ENCODE assay signal across 25 cellular contexts in the genomic region with DNA sequence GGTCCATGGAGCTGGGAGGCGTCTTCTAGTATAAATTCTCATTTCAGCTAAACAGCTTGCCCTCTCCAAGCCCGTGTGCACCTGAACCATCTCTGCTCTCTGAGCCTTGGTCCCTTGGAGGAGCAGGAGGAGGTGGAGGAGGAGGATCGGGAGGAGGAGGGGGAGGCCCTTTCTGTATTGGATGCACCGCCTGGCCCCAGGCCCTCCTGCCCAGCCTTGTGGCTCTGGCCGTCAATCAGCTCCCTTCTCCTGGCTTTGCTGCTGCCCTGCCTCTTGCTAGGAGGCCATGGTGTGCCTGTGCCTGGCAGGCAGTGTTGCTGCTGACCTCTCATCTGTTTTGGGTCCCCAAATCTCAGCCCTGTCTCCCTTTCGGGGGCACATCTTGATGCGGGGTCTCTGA. TPM values are rescaled to one million over a fixed set of nuclear protein-coding genes. Genes with fewer than 3 reads are reported as not detected.
DNase-seq lines count a peak whose midpoint lies in the region; ATAC-seq and TF ChIP-seq lines count a peak whose summit lies in the region.
"Had no signal": no experiment of that assay in that cellular context is flagged by ENCODE, and none has a peak within 500 bp of the region (broad histone marks: within the 10 kb centered on the region; RNA-seq: fewer than 3 reads in every experiment).

No MANE protein-coding gene starts in this region.

- H3K4me3 Mint-ChIP-seq in natural killer cell treated with Interleukin-12 subunit alpha and Interleukin-12 subunit beta and Interleukin-15 and Interleukin-18, amount 100 ng/mL, for 72 hours: no peak overlapping the region
- H3K4me3 Mint-ChIP-seq in natural killer cell (no peak overlapping the region), nephron (no peak overlapping the region)
- H3K4me3 Mint-ChIP-seq: activated CD8-positive, alpha-beta T cell treated with anti-CD3 and anti-CD28 coated beads, Interleukin-2, amount 10 ng/mL, durations not matched to agents 7 days and 5 days; activated naive CD8-positive, alpha-beta T cell treated with anti-CD3 and anti-CD28 coated beads, Interleukin-2, amount 10 ng/mL, durations not matched to agents 7 days and 5 days; CD4-positive, alpha-beta T cell; central memory CD8-positive, alpha-beta T cell; stimulated activated naive CD8-positive, alpha-beta T cell treated with anti-CD3 and anti-CD28 coated beads, Interleukin-15, Interleukin-2, amounts not matched to agents 100 ng/mL and 50 ng/mL, for 24 hours had no signal

- no peaks in the 10 kb centered on the region for H3K36me3 Mint-ChIP-seq in natural killer cell treated with Interleukin-12 subunit alpha and Interleukin-12 subunit beta and Interleukin-15 and Interleukin-18, amount 100 ng/mL, for 72 hours
- H3K36me3 Mint-ChIP-seq in natural killer cell (no peaks in the 10 kb centered on the region), nephron (ENCODE audit: low read depth) (no peaks in the 10 kb centered on the region)
- H3K36me3 Mint-ChIP-seq: activated naive CD8-positive, alpha-beta T cell treated with anti-CD3 and anti-CD28 coated beads, Interleukin-2, amount 10 ng/mL, durations not matched to agents 7 days and 5 days had no signal

- H3K9me3 Mint-ChIP-seq in natural killer cell treated with Interleukin-12 subunit alpha and Interleukin-12 subunit beta and Interleukin-15 and Interleukin-18, amount 100 ng/mL, for 72 hours: no peaks in the 10 kb centered on the region
- H3K9me3 Mint-ChIP-seq in natural killer cell: no peaks in the 10 kb centered on the region
- H3K9me3 Mint-ChIP-seq in nephron: no peaks in the 10 kb centered on the region
- H3K9me3 Mint-ChIP-seq: activated naive CD8-positive, alpha-beta T cell treated with anti-CD3 and anti-CD28 coated beads, Interleukin-2, amount 10 ng/mL, durations not matched to agents 7 days and 5 days; CD4-positive, alpha-beta T cell; central memory CD8-positive, alpha-beta T cell; stimulated activated naive CD8-positive, alpha-beta T cell treated with anti-CD3 and anti-CD28 coated beads, Interleukin-15, Interleukin-2, amounts not matched to agents 100 ng/mL and 50 ng/mL, for 24 hours had no signal

- H3K4me1 Mint-ChIP-seq in natural killer cell treated with Interleukin-12 subunit alpha and Interleukin-12 subunit beta and Interleukin-15 and Interleukin-18, amount 100 ng/mL, for 72 hours (ENCODE audit: low read depth in 2 of 2): no peaks in the 10 kb centered on the region
- H3K4me1 Mint-ChIP-seq in natural killer cell (no peaks in the 10 kb centered on the region), nephron (peaks cover 78% of the 10 kb centered on the region)
- H3K4me1 Mint-ChIP-seq: activated naive CD8-positive, alpha-beta T cell treated with anti-CD3 and anti-CD28 coated beads, Interleukin-2, amount 10 ng/mL, durations not matched to agents 7 days and 5 days; central memory CD8-positive, alpha-beta T cell had no signal

- DNase-seq in natural killer cell treated with Interleukin-12 subunit alpha and Interleukin-12 subunit beta and Interleukin-15 and Interleukin-18, amount 100 ng/mL, for 72 hours (ENCODE audit: low spot score): peak; percentile 49
- no peak for DNase-seq in natural killer cell
- DNase-seq in left ventricle myocardium superior: peak; percentile 32
- no peak for DNase-seq in LoVo (ENCODE audit: low spot score)
- DNase-seq in AG08395 (ENCODE audit: low spot score): no peak
- DNase-seq: activated CD4-positive, alpha-beta T cell treated with anti-CD3 and anti-CD28 coated beads for 1 hour; activated CD8-positive, alpha-beta T cell treated with anti-CD3 and anti-CD28 coated beads, Interleukin-2, amount 10 ng/mL, durations not matched to agents 7 days and 5 days; activated gamma-delta T cell; activated naive CD8-positive, alpha-beta T cell treated with anti-CD3 and anti-CD28 coated beads, Interleukin-2, amount 10 ng/mL, durations not matched to agents 7 days and 5 days; CD4-positive, alpha-beta T cell; EL; Karpas-422; MV-4-11; NCI-H1436 treated with DMSO at 0.1 percent for 48 hours; NCI-H2107; NCI-H82; T-helper 2 cell had no signal

- no peak for ATAC-seq in natural killer cell treated with Interleukin-12 subunit alpha and Interleukin-12 subunit beta and Interleukin-15 and Interleukin-18, amount 100 ng/mL, for 72 hours
- ATAC-seq in natural killer cell (no peak), left ventricle myocardium superior (no peak), GM21360 (IDR thresholded peaks at IDR 0.05; ENCODE audit: unreplicated experiment) (no peak), GM19455 (IDR thresholded peaks at IDR 0.05; ENCODE audit: unreplicated experiment) (no peak)
- ATAC-seq: activated CD8-positive, alpha-beta T cell treated with anti-CD3 and anti-CD28 coated beads, Interleukin-2, amount 10 ng/mL, durations not matched to agents 7 days and 5 days; gastroesophageal sphincter; HCT116; SK-N-SH treated with all-trans-retinoic acid at 6 μM for 48 hours had no signal

- TF ChIP-seq CTCF in natural killer cell (IDR thresholded peaks at IDR 0.05): no peak
- TF ChIP-seq CTCF in nephron (IDR thresholded peaks at IDR 0.05; ENCODE audit: unreplicated experiment in 3 of 3): no peak

- intact Hi-C loops in natural killer cell (cut with micrococcal nuclease): no loop called here
- intact Hi-C loops in left ventricle myocardium superior (cut with micrococcal nuclease): no loop called here

- H3K27ac Mint-ChIP-seq in natural killer cell treated with Interleukin-12 subunit alpha and Interleukin-12 subunit beta and Interleukin-15 and Interleukin-18, amount 100 ng/mL, for 72 hours: no peak overlapping the region
- H3K27ac Mint-ChIP-seq in natural killer cell (no peak overlapping the region), nephron (peak overlapping the region in 2 of 3 experiments; percentile 25 to 63)
- H3K27ac Mint-ChIP-seq: activated CD8-positive, alpha-beta T cell treated with anti-CD3 and anti-CD28 coated beads, Interleukin-2, amount 10 ng/mL, durations not matched to agents 7 days and 5 days; activated naive CD8-positive, alpha-beta T cell treated with anti-CD3 and anti-CD28 coated beads, Interleukin-2, amount 10 ng/mL, durations not matched to agents 7 days and 5 days; CD4-positive, alpha-beta T cell; stimulated activated naive CD8-positive, alpha-beta T cell treated with anti-CD3 and anti-CD28 coated beads, Interleukin-15, Interleukin-2, amounts not matched to agents 100 ng/mL and 50 ng/mL, for 24 hours had no signal

- H3K27me3 Mint-ChIP-seq in natural killer cell treated with Interleukin-12 subunit alpha and Interleukin-12 subunit beta and Interleukin-15 and Interleukin-18, amount 100 ng/mL, for 72 hours: peaks cover 0 to 14% of the 10 kb centered on the region in 2 donors
- H3K27me3 Mint-ChIP-seq in natural killer cell (ENCODE audit: low read depth in 2 of 2): no peaks in the 10 kb centered on the region
- peaks cover 5% of the 10 kb centered on the region for H3K27me3 Mint-ChIP-seq in nephron (ENCODE audit: low read depth)
- H3K27me3 Mint-ChIP-seq: activated naive CD8-positive, alpha-beta T cell treated with anti-CD3 and anti-CD28 coated beads, Interleukin-2, amount 10 ng/mL, durations not matched to agents 7 days and 5 days; stimulated activated naive CD8-positive, alpha-beta T cell treated with anti-CD3 and anti-CD28 coated beads, Interleukin-15, Interleukin-2, amounts not matched to agents 100 ng/mL and 50 ng/mL, for 24 hours had no signal

RNA-seq across cellular contexts. Expression of a gene that starts 9.0 kb away (rescaled TPM):
- 1 to 10 TPM in 1 of 2 donors, under 1 TPM in 1; 0.31 to 1.3 TPM for total RNA-seq in natural killer cell treated with Interleukin-12 subunit alpha and Interleukin-12 subunit beta and Interleukin-15 and Interleukin-18, amount 100 ng/mL, for 72 hours
- total RNA-seq in natural killer cell (10 to 100 TPM; 12.3 to 22.3 (median 12.7) TPM), left ventricle myocardium superior (52.4 TPM)

Comparison
In these comparisons a context has a peak if more than half of its experiments do, and no peak if none do; other contexts are left out.
1. DNase-seq: peak in natural killer cell treated with Interleukin-12 subunit alpha and Interleukin-12 subunit beta and Interleukin-15 and Interleukin-18, amount 100 ng/mL, for 72 hours (single experiment) and left ventricle myocardium superior (single experiment); none in natural killer cell (single experiment), LoVo (single experiment) and AG08395 (single experiment).
2. RNA of a gene that starts 9.0 kb away (total RNA-seq): 52.4 TPM in left ventricle myocardium superior (single experiment) and 12.3 to 22.3 TPM in natural killer cell; 0.31 to 1.3 TPM in natural killer cell treated with Interleukin-12 subunit alpha and Interleukin-12 subunit beta and Interleukin-15 and Interleukin-18, amount 100 ng/mL, for 72 hours; every median in the first group is over 4 times any median in the second.
3. H3K27ac Mint-ChIP-seq: peak in nephron (2 of 3); none in natural killer cell treated with Interleukin-12 subunit alpha and Interleukin-12 subunit beta and Interleukin-15 and Interleukin-18, amount 100 ng/mL, for 72 hours (0 of 2) and natural killer cell (0 of 2).